Comparison of ENCODE assay signal across 19 cellular contexts in the genomic region with DNA sequence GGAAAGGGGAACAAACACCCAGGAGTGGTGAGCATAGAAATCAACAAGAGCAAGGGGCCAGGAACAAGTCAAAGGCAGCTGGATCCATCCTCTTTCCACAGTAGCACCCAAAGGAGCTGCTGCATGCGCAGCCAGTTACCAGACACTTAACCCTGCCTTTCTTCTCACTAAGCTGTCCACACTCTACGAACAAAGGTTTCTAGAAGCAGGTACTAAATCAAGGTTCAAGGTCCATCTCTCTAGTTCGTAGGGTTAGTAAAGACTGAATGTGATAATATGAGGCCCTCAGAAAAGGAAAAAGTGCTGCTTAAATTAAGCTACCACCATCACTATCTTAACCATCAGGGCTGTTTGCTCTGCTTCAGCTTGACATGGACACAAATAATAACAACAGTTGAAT.
DNase-seq lines count a peak whose midpoint lies in the region; ATAC-seq, FAIRE-seq and TF ChIP-seq lines count a peak whose summit lies in the region.
"Had no signal": no experiment of that assay in that cellular context is flagged by ENCODE, and none has a peak within 500 bp of the region (broad histone marks: within the 10 kb centered on the region; RNA-seq: fewer than 3 reads in every experiment).

No MANE protein-coding gene starts in this region.

- FAIRE-seq in bronchial epithelial cell (lab: Jason Lieb, UNC) = peak; percentile 81
- FAIRE-seq: D721Med, GM12878, GM18507, H1 had no signal

- H3K36me3 ChIP-seq in bronchial epithelial cell (ENCODE audit: control insufficient read depth, insufficient read depth, low read length) = no peaks in the 10 kb centered on the region
- H3K36me3 ChIP-seq in parathyroid adenoma (ENCODE audit: control insufficient read depth, insufficient read depth, low read length) = no peaks in the 10 kb centered on the region
- H3K36me3 ChIP-seq in uterus = no peaks in the 10 kb centered on the region
- H3K36me3 ChIP-seq in heart right ventricle = no peaks in the 10 kb centered on the region
- H3K36me3 ChIP-seq: BLaER1 had no signal

- no peak overlapping the region for H3K27ac ChIP-seq in parathyroid adenoma
- no peak overlapping the region for H3K27ac ChIP-seq in uterus
- no peak overlapping the region for H3K27ac ChIP-seq in heart right ventricle
- H3K27ac ChIP-seq: BLaER1 had no signal

- intact Hi-C loops in left colon (cut with DNase I, micrococcal nuclease) (no loop called here), uterus (cut with DNase I; ENCODE audit: low total_unique reads) (no loop called here), heart right ventricle (cut with DNase I) (no loop called here)

- peak overlapping the region; percentile 45 for H2AFZ ChIP-seq in parathyroid adenoma

- peaks cover 2% of the 10 kb centered on the region for H3K27me3 ChIP-seq in bronchial epithelial cell (ENCODE audit: control insufficient read depth, insufficient read depth, low read length)
- H3K27me3 ChIP-seq in parathyroid adenoma (ENCODE audit: control insufficient read depth, insufficient read depth, low read length) = no peaks in the 10 kb centered on the region
- H3K27me3 ChIP-seq in uterus = no peaks in the 10 kb centered on the region
- H3K27me3 ChIP-seq in heart right ventricle = peaks cover 0 to 12% (median 0%) of the 10 kb centered on the region in 7 donors
- H3K27me3 ChIP-seq: BLaER1 had no signal

- H3K9me3 ChIP-seq in parathyroid adenoma (ENCODE audit: control insufficient read depth, low read length) = no peaks in the 10 kb centered on the region
- H3K9me3 ChIP-seq in uterus = no peaks in the 10 kb centered on the region
- H3K9me3 ChIP-seq in heart right ventricle = no peaks in the 10 kb centered on the region
- H3K9me3 ChIP-seq: BLaER1 had no signal

- no peak overlapping the region for H3K4me2 ChIP-seq in parathyroid adenoma (ENCODE audit: low read length)
- H3K4me2 ChIP-seq: BLaER1 had no signal

- ATAC-seq in left colon = peak; percentile 73
- ATAC-seq in heart right ventricle = no peak

- 84 to 87% methylated on average over 3 of the region's 3 CpGs for WGBS in heart right ventricle, 2 donors

- DNase-seq in bronchial epithelial cell (ENCODE audit: low read depth) = no peak
- no peak for DNase-seq in left colon
- DNase-seq in uterus = no peak
- no peak for DNase-seq in GM13977 (ENCODE audit: low spot score)
- DNase-seq in heart right ventricle = no peak
- DNase-seq: CD4-positive, alpha-beta T cell; CD8-positive, alpha-beta memory T cell; DMS 273 treated with DMSO at 0.1 percent for 48 hours; DMS79; EL; GDM1; H7; HCEC 1CT had no signal

- H3K4me1 ChIP-seq in parathyroid adenoma = no peaks in the 10 kb centered on the region
- no peaks in the 10 kb centered on the region for H3K4me1 ChIP-seq in uterus
- no peaks in the 10 kb centered on the region for H3K4me1 ChIP-seq in heart right ventricle
- H3K4me1 ChIP-seq: BLaER1 had no signal

- H3K4me3 ChIP-seq in bronchial epithelial cell (ENCODE audit: low read depth, low read length) (no peak overlapping the region), parathyroid adenoma (ENCODE audit: low read depth, low read length) (no peak overlapping the region), uterus (no peak overlapping the region), heart right ventricle (no peak overlapping the region)
- H3K4me3 ChIP-seq: BLaER1, GM12878 had no signal

- no peaks in the 10 kb centered on the region for H3K79me2 ChIP-seq in parathyroid adenoma

- in situ Hi-C loops in GM13977 (cut with MboI; ENCODE audit: low pct_unique_long_range_greater_than_20kb, low sequenced_read_pairs, unreplicated experiment) = no loop called here

- no peak for TF ChIP-seq CTCF in bronchial epithelial cell (IDR thresholded peaks at IDR 0.05; ENCODE audit: insufficient read depth, low read length, severe bottlenecking)
- TF ChIP-seq CTCF in parathyroid adenoma (IDR thresholded peaks at IDR 0.05) = no peak
- no peak for TF ChIP-seq CTCF in uterus (IDR thresholded peaks at IDR 0.05)
- no peak for TF ChIP-seq CTCF in GM13977 (IDR thresholded peaks at IDR 0.05; ENCODE audit: extremely low read depth, insufficient read depth, missing control alignments)
- TF ChIP-seq CTCF in heart right ventricle (IDR thresholded peaks at IDR 0.05) = no peak

- no peak overlapping the region for H3K9ac ChIP-seq in parathyroid adenoma
- H3K9ac ChIP-seq: BLaER1 had no signal

- TF ChIP-seq POLR2A in uterus (IDR thresholded peaks at IDR 0.05) = no peak
